Comparison of ENCODE assay signal across 19 cellular contexts in the genomic region with DNA sequence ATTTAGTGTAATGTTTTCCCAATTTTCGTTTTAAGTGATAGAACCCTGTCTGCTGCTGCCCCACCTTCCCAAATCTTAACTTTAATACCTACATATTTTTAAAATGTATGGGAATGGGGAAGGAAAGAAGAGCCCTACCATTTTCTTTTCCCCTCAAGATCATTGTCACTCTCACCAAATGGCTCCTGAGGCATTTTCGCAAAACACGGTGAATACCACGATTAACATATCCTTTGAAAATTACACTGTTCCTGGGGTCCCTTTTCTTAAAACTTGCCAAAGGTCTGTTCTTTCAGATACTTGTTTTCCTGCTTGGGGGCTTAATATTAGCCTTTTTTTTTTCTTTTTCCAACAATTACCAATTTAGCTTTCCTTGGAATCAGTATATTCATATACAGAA. TPM values are rescaled to one million over a fixed set of nuclear protein-coding genes. Genes with fewer than 3 reads are reported as not detected.
DNase-seq lines count a peak whose midpoint lies in the region; ATAC-seq and TF ChIP-seq lines count a peak whose summit lies in the region.
"Had no signal": no experiment of that assay in that cellular context is flagged by ENCODE, and none has a peak within 500 bp of the region (broad histone marks: within the 10 kb centered on the region; RNA-seq: fewer than 3 reads in every experiment).

No MANE protein-coding gene starts in this region.

- H2BK120ac ChIP-seq in H9 (ENCODE audit: low read depth, low read length, poor library complexity, severe bottlenecking): no peak overlapping the region

- no peak overlapping the region for H2BK20ac ChIP-seq in H9 (ENCODE audit: low read depth, low read length, poor library complexity, severe bottlenecking)

- no peak overlapping the region for H2AK5ac ChIP-seq in H9 (ENCODE audit: insufficient read length, low read length)

- H3K36me3 ChIP-seq in endodermal cell (ENCODE audit: control insufficient read depth, insufficient read depth, low read length): peaks cover 6% of the 10 kb centered on the region

- H3K79me1 ChIP-seq in H9 (ENCODE audit: insufficient read depth, low read depth, low read length, poor library complexity, severe bottlenecking): peaks cover 4% of the 10 kb centered on the region

- TF ChIP-seq CTCF in H9 (conservative IDR thresholded peaks at IDR 0.05): no peak
- no peak for TF ChIP-seq CTCF in WTC11 (IDR thresholded peaks at IDR 0.05)
- no peak for TF ChIP-seq CTCF in endodermal cell (conservative IDR thresholded peaks at IDR 0.05)

- H3K36me3 Mint-ChIP-seq in H9 (ENCODE audit: insufficient read depth in 1 of 3, low read depth in 3 of 3) (peaks cover 0 to 10% (median 5%) of the 10 kb centered on the region in 3 experiments; a peak in 4 of 7 replicates), WTC11 (no peaks in the 10 kb centered on the region), endodermal cell (ENCODE audit: low read depth) (peaks cover 21% of the 10 kb centered on the region), memory B cell (peaks cover 42% of the 10 kb centered on the region)
- peaks cover 21% of the 10 kb centered on the region for H3K36me3 Mint-ChIP-seq in activated CD4-positive, alpha-beta T cell treated with anti-CD3 and anti-CD28 coated beads, Interleukin-2, amount 10 ng/mL, durations not matched to agents 24 days and 14 days (ENCODE audit: low read depth)

- no peak overlapping the region for H3K23ac ChIP-seq in H9 (ENCODE audit: insufficient read length, low read depth, low read length)

- H3K14ac ChIP-seq in H9 (ENCODE audit: insufficient read depth, low read length): no peak overlapping the region

- H4K91ac ChIP-seq in H9 (ENCODE audit: insufficient read length, low read depth, low read length): no peak overlapping the region

- no peaks in the 10 kb centered on the region for H3K23me2 ChIP-seq in H9 (ENCODE audit: insufficient read length, low read depth, low read length, poor library complexity, severe bottlenecking)

- H4K20me1 ChIP-seq in H9 (ENCODE audit: control insufficient read depth, insufficient read depth, insufficient read length): no peaks in the 10 kb centered on the region

- H3K9me3 Mint-ChIP-seq in H9 (peaks cover 0 to 6% of the 10 kb centered on the region in 2 experiments; a peak in 1 of 5 replicates), WTC11 (peaks cover 9% of the 10 kb centered on the region), endodermal cell (no peaks in the 10 kb centered on the region), memory B cell (peaks cover 7% of the 10 kb centered on the region)
- H3K9me3 Mint-ChIP-seq in activated CD4-positive, alpha-beta T cell treated with anti-CD3 and anti-CD28 coated beads, Interleukin-2, amount 10 ng/mL, durations not matched to agents 24 days and 14 days: peaks cover 5% of the 10 kb centered on the region
- H3K9me3 Mint-ChIP-seq: HFFc6 had no signal

- WGBS in H9 (ENCODE audit: extremely low coverage, insufficient read length, low lambda C conversion rate): no CpG with 5 or more reads among the region's 4 CpGs
- 57 to 80% methylated on average over 3 to 4 of the region's 4 CpGs for WGBS in endodermal cell (ENCODE audit: insufficient coverage in 1 of 2, insufficient read length in 1 of 2), 2 experiments

- H3K9ac ChIP-seq in H9 (ENCODE audit: extremely low read depth, insufficient read length, low read length) (no peak overlapping the region), endodermal cell (ENCODE audit: extremely low read depth, low read length, poor library complexity, severe bottlenecking) (no peak overlapping the region)

- CTCF ChIA-PET in WTC11 (lab: Charles Lee): no interaction called here

- H3K4me3 ChIP-seq in endodermal cell (ENCODE audit: low read length): no peak overlapping the region
- H3K4me3 ChIP-seq: A549, K562 had no signal

- intact Hi-C loops in activated CD4-positive, alpha-beta T cell treated with anti-CD3 and anti-CD28 coated beads, Interleukin-2, amount 10 ng/mL, durations not matched to agents 24 days and 14 days (cut with micrococcal nuclease): no loop called here

- no peak overlapping the region for H3K56ac ChIP-seq in H9 (ENCODE audit: insufficient read length, low read depth, low read length)

- H4K5ac ChIP-seq in H9 (ENCODE audit: insufficient read length, low read depth, low read length): no peak overlapping the region

- H3K27me3 Mint-ChIP-seq in H9 (ENCODE audit: low read depth) (no peaks in the 10 kb centered on the region), WTC11 (ENCODE audit: low read depth) (no peaks in the 10 kb centered on the region), endodermal cell (ENCODE audit: insufficient read depth) (no peaks in the 10 kb centered on the region), memory B cell (no peaks in the 10 kb centered on the region)
- H3K27me3 Mint-ChIP-seq in activated CD4-positive, alpha-beta T cell treated with anti-CD3 and anti-CD28 coated beads, Interleukin-2, amount 10 ng/mL, durations not matched to agents 24 days and 14 days: no peaks in the 10 kb centered on the region
- H3K27me3 Mint-ChIP-seq: CD4-positive, alpha-beta T cell had no signal

- H3K27me3 ChIP-seq in H9 (ENCODE audit: insufficient read depth, low read length) (no peaks in the 10 kb centered on the region), endodermal cell (ENCODE audit: control insufficient read depth, insufficient read depth, low read length, poor library complexity, severe bottlenecking) (no peaks in the 10 kb centered on the region)

- POLR2A ChIA-PET in WTC11 (lab: Charles Lee): no interaction called here

- H3K4me2 ChIP-seq in H9 (ENCODE audit: insufficient read depth, insufficient read length, low read length): no peak overlapping the region
- H3K4me2 ChIP-seq: A549 had no signal

- no peak overlapping the region for H2AFZ ChIP-seq in H9 (ENCODE audit: low read length)

- no peak overlapping the region for H3T11ph ChIP-seq in H9 (ENCODE audit: low read length)

- no peaks in the 10 kb centered on the region for H3K9me3 ChIP-seq in H9 (ENCODE audit: control insufficient read depth, low read depth, low read length)
- H3K9me3 ChIP-seq in endodermal cell (ENCODE audit: control insufficient read depth, low read length): peaks cover 19% of the 10 kb centered on the region

- H3K27ac ChIP-seq in H9 (ENCODE audit: insufficient read length, low read depth, low read length) (no peak overlapping the region), endodermal cell (ENCODE audit: low read depth, low read length) (no peak overlapping the region)
- H3K27ac ChIP-seq: A549, C4-2B had no signal

- H3K4me1 Mint-ChIP-seq in H9 (peaks cover 37 to 40% of the 10 kb centered on the region in 2 experiments), WTC11 (peaks cover 44% of the 10 kb centered on the region), endodermal cell (peaks cover 41% of the 10 kb centered on the region), memory B cell (peaks cover 9% of the 10 kb centered on the region)
- H3K4me1 Mint-ChIP-seq in activated CD4-positive, alpha-beta T cell treated with anti-CD3 and anti-CD28 coated beads, Interleukin-2, amount 10 ng/mL, durations not matched to agents 24 days and 14 days: peaks cover 2% of the 10 kb centered on the region

- no peak overlapping the region for H2BK5ac ChIP-seq in H9 (ENCODE audit: insufficient read length, low read length)

- H3K4me3 Mint-ChIP-seq in H9 (peak overlapping the region; percentile 10 to 49; a peak in 4 of 5 replicates), WTC11 (peak overlapping the region; percentile 48), endodermal cell (no peak overlapping the region), memory B cell (no peak overlapping the region)
- H3K4me3 Mint-ChIP-seq in activated CD4-positive, alpha-beta T cell treated with anti-CD3 and anti-CD28 coated beads, Interleukin-2, amount 10 ng/mL, durations not matched to agents 24 days and 14 days: no peak overlapping the region
- H3K4me3 Mint-ChIP-seq: CD4-positive, alpha-beta T cell; HFFc6 had no signal

- DNase-seq in H9 (no peak), WTC11 (ENCODE audit: low spot score) (no peak), endodermal cell (no peak), memory B cell (ENCODE audit: low spot score in 2 of 2) (no peak), A172 (ENCODE audit: low spot score) (no peak), cerebellum (ENCODE audit: low spot score) (no peak), MV-4-11 (lab: John Stamatoyannopoulos, UW) (no peak)
- no peak for DNase-seq in activated CD4-positive, alpha-beta T cell treated with anti-CD3 and anti-CD28 coated beads, Interleukin-2, amount 10 ng/mL, durations not matched to agents 24 days and 14 days
- DNase-seq: AML-193; CD4-positive, alpha-beta T cell; DMS153; DMS79; GDM1; HFFc6; IMR-90 had no signal

- no peak overlapping the region for H3K4ac ChIP-seq in H9 (ENCODE audit: low read depth, low read length)

- H3K27ac Mint-ChIP-seq in H9 (peak overlapping the region; percentile 71 to 93 (median 93); a peak in 6 of 7 replicates), WTC11 (peak overlapping the region; percentile 85), endodermal cell (peak overlapping the region; percentile 75), memory B cell (peak overlapping the region; percentile 35)
- no peak overlapping the region for H3K27ac Mint-ChIP-seq in activated CD4-positive, alpha-beta T cell treated with anti-CD3 and anti-CD28 coated beads, Interleukin-2, amount 10 ng/mL, durations not matched to agents 24 days and 14 days
- H3K27ac Mint-ChIP-seq: CD4-positive, alpha-beta T cell; HFFc6 had no signal

- peak; percentile 43; the same call in 1 of the 2 replicates for ATAC-seq in WTC11
- ATAC-seq in memory B cell (ENCODE audit: low read depth): no peak
- ATAC-seq: A549, HCT116, K562 had no signal

- H3K4me1 ChIP-seq in H9 (ENCODE audit: insufficient read depth, low read length) (no peaks in the 10 kb centered on the region; the same call in 1 of the 2 replicates), endodermal cell (ENCODE audit: control insufficient read depth, insufficient read depth, low read length) (peaks cover 7% of the 10 kb centered on the region)

- H3K79me2 ChIP-seq in H9 (ENCODE audit: insufficient read depth, low read length): peaks cover 3% of the 10 kb centered on the region; the same call in 1 of the 2 replicates

- H4K8ac ChIP-seq in H9 (replicated peaks; ENCODE audit: insufficient read length, low read depth, low read length): no peak overlapping the region

- no peak overlapping the region for H2BK15ac ChIP-seq in H9 (ENCODE audit: low read depth, low read length)

- no peak overlapping the region for H3K18ac ChIP-seq in H9 (ENCODE audit: insufficient read length, low read depth, low read length)

- no peak overlapping the region for H2BK12ac ChIP-seq in H9 (ENCODE audit: insufficient read length, low read depth, low read length)

RNA-seq across cellular contexts. Expression of a gene that starts 36.1 kb away (rescaled TPM):
- total RNA-seq in H9 (2021): 48.1 and 50.2 TPM in 2 replicates
- total RNA-seq in WTC11 (2021): 48.5 to 50.8 TPM (median 49.0 TPM) in 3 replicates
- total RNA-seq in endodermal cell: 10 to 100 TPM; 51.0 to 73.5 TPM
- polyA plus RNA-seq in endodermal cell (2013, experiment 1 of 2): 25.8 TPM
- polyA plus RNA-seq in endodermal cell (2013, experiment 2 of 2): 29.1 TPM
- total RNA-seq in activated CD4-positive, alpha-beta T cell treated with anti-CD3 and anti-CD28 coated beads, Interleukin-2, amount 10 ng/mL, durations not matched to agents 24 days and 14 days: 46.4 and 49.2 TPM in 2 replicates
- total RNA-seq in A172 (2014; rRNA removed; shearing (Covaris generic)): 16.2 and 17.6 TPM in 2 replicates
- 55.9 TPM for total RNA-seq in cerebellum

RNA-seq across cellular contexts. Expression of a gene that starts 36.3 kb away (rescaled TPM):
- total RNA-seq in H9 (2021) (7.6 and 9.9 TPM in 2 replicates), WTC11 (2021) (7.1 to 9.9 TPM (median 8.2 TPM) in 3 replicates), endodermal cell (10 to 100 TPM; 11.3 to 14.8 TPM), cerebellum (51.1 TPM)
- polyA plus RNA-seq in endodermal cell (2013, experiment 1 of 2): 15.2 TPM
- polyA plus RNA-seq in endodermal cell (2013, experiment 2 of 2): 15.4 TPM
- 40.4 and 41.6 TPM in 2 replicates for total RNA-seq in activated CD4-positive, alpha-beta T cell treated with anti-CD3 and anti-CD28 coated beads, Interleukin-2, amount 10 ng/mL, durations not matched to agents 24 days and 14 days
- 36.1 and 36.7 TPM in 2 replicates for total RNA-seq in A172 (2014; rRNA removed; shearing (Covaris generic))

Comparison
In these comparisons a context has a peak if more than half of its experiments do, and no peak if none do; other contexts are left out.
1. H3K4me3 Mint-ChIP-seq: peak in H9 (2 of 2) and WTC11 (single experiment); none in endodermal cell (single experiment), memory B cell (single experiment) and activated CD4-positive, alpha-beta T cell treated with anti-CD3 and anti-CD28 coated beads, Interleukin-2, amount 10 ng/mL, durations not matched to agents 24 days and 14 days (single experiment).